ENCODE assay signal across 15 cellular contexts in genomic region chr12:106229036-106229591, GRCh38.
"Had no signal": no experiment of that assay in that cellular context is flagged by ENCODE, and none has a peak within 500 bp of the region (broad histone marks: within the 10 kb centered on the region; RNA-seq: fewer than 3 reads in every experiment).

No MANE protein-coding gene starts in this region.

- H3K27me3 ChIP-seq: dorsolateral prefrontal cortex, heart left ventricle had no signal

- H3K4me3 Mint-ChIP-seq: memory B cell, mesothelial cell of epicardium had no signal

- H3K27ac Mint-ChIP-seq: mesothelial cell of epicardium had no signal

- DNase-seq: dorsolateral prefrontal cortex; effector CD8-positive, alpha-beta T cell; heart left ventricle; hippocampal formation; kidney glomerular epithelial cell; lower lobe of right lung; posterior cingulate gyrus; small intestine; stimulated activated CD4-positive, alpha-beta T cell treated with anti-CD3 and anti-CD28 coated beads, Interleukin-2, amount 100 ng/mL, for 48 hours; stimulated activated naive CD4-positive, alpha-beta T cell treated with Interleukin-2 at 50 U/mL for 16 hours; trophoblast cell had no signal

- H3K9me3 ChIP-seq: heart left ventricle, lower lobe of right lung had no signal

- ATAC-seq: esophagus mucosa, heart left ventricle, lower lobe of right lung had no signal

- H3K4me3 ChIP-seq: coronary artery, dorsolateral prefrontal cortex, heart left ventricle, lower lobe of right lung had no signal

- H3K9me3 Mint-ChIP-seq: memory B cell, mesothelial cell of epicardium had no signal

- H3K36me3 ChIP-seq: heart left ventricle, lower lobe of right lung had no signal

- H3K27ac ChIP-seq: coronary artery, dorsolateral prefrontal cortex, heart left ventricle, lower lobe of right lung had no signal
